Comparison of ENCODE assay signal across 10 cellular contexts in the genomic region with DNA sequence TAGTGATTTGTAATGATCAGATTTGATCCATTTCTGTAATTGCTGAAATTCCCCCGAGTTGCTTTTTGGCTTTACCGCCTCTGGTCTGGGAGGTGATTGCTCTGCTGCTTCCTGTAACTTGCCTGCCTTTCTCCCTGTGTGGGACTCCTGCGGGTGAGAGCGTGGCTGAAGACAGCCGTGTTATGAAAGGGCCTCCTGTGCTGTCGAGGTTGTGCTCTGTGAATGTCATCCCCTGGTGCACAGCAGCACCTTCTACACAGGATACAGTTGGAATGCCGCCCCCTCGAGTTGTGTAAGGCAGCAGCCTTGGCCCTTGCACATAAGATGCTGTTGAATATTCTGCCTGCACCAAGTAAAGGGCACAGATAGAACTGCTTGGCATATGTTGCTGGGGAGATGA. TPM values are rescaled to one million over a fixed set of nuclear protein-coding genes. Genes with fewer than 3 reads are reported as not detected.
DNase-seq lines count a peak whose midpoint lies in the region; ATAC-seq and TF ChIP-seq lines count a peak whose summit lies in the region.
"Had no signal": no experiment of that assay in that cellular context is flagged by ENCODE, and none has a peak within 500 bp of the region (broad histone marks: within the 10 kb centered on the region; RNA-seq: fewer than 3 reads in every experiment).

No MANE protein-coding gene starts in this region.

- WGBS in right lobe of liver (ENCODE audit: insufficient coverage, low coverage, low lambda C conversion rate, missing lambda C conversion rate) = 20% methylated on average over 4 of the region's 8 CpGs
- WGBS in transverse colon (ENCODE audit: low coverage in 1 of 2), 2 donors = 69 to 75% methylated on average over 7 to 8 of the region's 8 CpGs

- peaks cover 61 to 89% (median 82%) of the 10 kb centered on the region in 3 donors for H3K4me1 Mint-ChIP-seq in CD8-positive, alpha-beta memory T cell
- H3K4me1 Mint-ChIP-seq in activated naive CD4-positive, alpha-beta T cell treated with anti-CD3 and anti-CD28 coated beads, Interleukin-2, amount 50 U/mL, for 24 hours = peaks cover 85% of the 10 kb centered on the region

- H3K36me3 ChIP-seq in CD8-positive, alpha-beta memory T cell (ENCODE audit: insufficient read depth, low read length) = peaks cover 39% of the 10 kb centered on the region
- peaks cover 4 to 69% (median 29%) of the 10 kb centered on the region in 4 donors for H3K36me3 ChIP-seq in right lobe of liver
- H3K36me3 ChIP-seq in transverse colon = peaks cover 0 to 29% (median 7%) of the 10 kb centered on the region in 4 donors

- TF ChIP-seq EP300 in transverse colon (IDR thresholded peaks at IDR 0.05; ENCODE audit: low read depth) = no peak

- no peak for TF ChIP-seq CTCF in right lobe of liver (IDR thresholded peaks at IDR 0.05)
- TF ChIP-seq CTCF in transverse colon (IDR thresholded peaks at IDR 0.05) = no peak

- no peaks in the 10 kb centered on the region for H3K27me3 ChIP-seq in CD8-positive, alpha-beta memory T cell (ENCODE audit: insufficient read depth, low read length, poor library complexity, severe bottlenecking)
- H3K27me3 ChIP-seq in right lobe of liver = no peaks in the 10 kb centered on the region
- H3K27me3 ChIP-seq in transverse colon = no peaks in the 10 kb centered on the region

- CTCF ChIA-PET in CD8-positive, alpha-beta memory T cell (lab: Charles Lee) = no interaction called here

- peaks cover 0 to 89% (median 8%) of the 10 kb centered on the region in 3 donors for H3K36me3 Mint-ChIP-seq in CD8-positive, alpha-beta memory T cell
- H3K36me3 Mint-ChIP-seq in activated naive CD4-positive, alpha-beta T cell treated with anti-CD3 and anti-CD28 coated beads, Interleukin-2, amount 50 U/mL, for 24 hours = peaks cover 18% of the 10 kb centered on the region

- no peaks in the 10 kb centered on the region for H3K9me3 Mint-ChIP-seq in CD8-positive, alpha-beta memory T cell
- no peaks in the 10 kb centered on the region for H3K9me3 Mint-ChIP-seq in activated naive CD4-positive, alpha-beta T cell treated with anti-CD3 and anti-CD28 coated beads, Interleukin-2, amount 50 U/mL, for 24 hours

- intact Hi-C loops in right lobe of liver (cut with DNase I) (loop anchor here in 1 of 2 donors (10.0 kb wide), 1 partner anchor 59 kb away; no protein-coding TSS in a partner anchor), transverse colon (cut with DNase I; ENCODE audit: low total_unique reads) (no loop called here)

- no peak for TF ChIP-seq POLR2A in right lobe of liver (IDR thresholded peaks at IDR 0.05)
- TF ChIP-seq POLR2A in transverse colon (IDR thresholded peaks at IDR 0.05) = no peak

- H3K4me3 Mint-ChIP-seq in CD8-positive, alpha-beta memory T cell = peak overlapping the region; percentile 8 to 66 (median 42)
- peak overlapping the region; percentile 78 for H3K4me3 Mint-ChIP-seq in activated naive CD4-positive, alpha-beta T cell treated with anti-CD3 and anti-CD28 coated beads, Interleukin-2, amount 50 U/mL, for 24 hours

- in situ Hi-C loops in transverse colon (cut with MboI; ENCODE audit: low pct_ligation_motif_present in 1 of 4, low pct_unique_long_range_greater_than_20kb in 1 of 4, low sequenced_read_pairs in 3 of 4) = no loop called here

- POLR2A ChIA-PET in CD8-positive, alpha-beta memory T cell (lab: Charles Lee) = no interaction called here

- peak overlapping the region; percentile 16 for H3K4me3 ChIP-seq in CD8-positive, alpha-beta memory T cell (ENCODE audit: low read length)
- H3K4me3 ChIP-seq in right lobe of liver = no peak overlapping the region
- H3K4me3 ChIP-seq in transverse colon = no peak overlapping the region

- peaks cover 54% of the 10 kb centered on the region for H3K4me1 ChIP-seq in CD8-positive, alpha-beta memory T cell (ENCODE audit: insufficient read depth, low read length)
- peaks cover 0 to 32% (median 7%) of the 10 kb centered on the region in 4 donors for H3K4me1 ChIP-seq in right lobe of liver
- H3K4me1 ChIP-seq in transverse colon = peaks cover 7 to 49% (median 26%) of the 10 kb centered on the region in 4 donors

- peaks cover 0 to 1% of the 10 kb centered on the region in 2 donors for H3K27me3 Mint-ChIP-seq in CD8-positive, alpha-beta memory T cell
- no peaks in the 10 kb centered on the region for H3K27me3 Mint-ChIP-seq in activated naive CD4-positive, alpha-beta T cell treated with anti-CD3 and anti-CD28 coated beads, Interleukin-2, amount 50 U/mL, for 24 hours

- no peaks in the 10 kb centered on the region for H3K9me3 ChIP-seq in CD8-positive, alpha-beta memory T cell (ENCODE audit: low read length)
- H3K9me3 ChIP-seq in right lobe of liver (no peaks in the 10 kb centered on the region), transverse colon (no peaks in the 10 kb centered on the region)

- no peak overlapping the region for H3K27ac ChIP-seq in CD8-positive, alpha-beta memory T cell (ENCODE audit: low read depth, low read length)
- H3K27ac ChIP-seq in right lobe of liver = no peak overlapping the region
- H3K27ac ChIP-seq in transverse colon = no peak overlapping the region
- H3K27ac ChIP-seq: HL-60 had no signal

- ATAC-seq in right lobe of liver = peak; percentile 18 to 48 (median 36)

- no peak for DNase-seq in CD8-positive, alpha-beta memory T cell
- peak; percentile 49 for DNase-seq in MV-4-11 (lab: John Stamatoyannopoulos, UW)
- DNase-seq in right lobe of liver = peak in 2 of 3 donors; percentile 38 to 50
- no peak for DNase-seq in mucosa of gallbladder (ENCODE audit: low spot score)
- no peak for DNase-seq in SKM-1 (lab: John Stamatoyannopoulos, UW; ENCODE audit: unreplicated experiment)
- DNase-seq in transverse colon = no peak
- DNase-seq in NCI-H2171 (lab: John Stamatoyannopoulos, UW) = no peak
- DNase-seq: DMS79 had no signal

- H3K27ac Mint-ChIP-seq in CD8-positive, alpha-beta memory T cell = peak overlapping the region; percentile 52 to 88 (median 70)
- peak overlapping the region; percentile 89 for H3K27ac Mint-ChIP-seq in activated naive CD4-positive, alpha-beta T cell treated with anti-CD3 and anti-CD28 coated beads, Interleukin-2, amount 50 U/mL, for 24 hours

RNA-seq across cellular contexts. Expression of a gene that starts 5.9 kb away (rescaled TPM):
- 100 to 1,000 TPM; 309 to 311 TPM for total RNA-seq in CD8-positive, alpha-beta memory T cell
- 542 TPM for polyA plus RNA-seq in CD8-positive, alpha-beta memory T cell
- total RNA-seq in right lobe of liver (1,000 to 10,000 TPM in 1 of 6 experiments, 100 to 1,000 TPM in 5; 398 to 1,176 (median 518) TPM), mucosa of gallbladder (344 TPM), transverse colon (100 to 1,000 TPM; 117 to 312 (median 256) TPM)

Comparison
In these comparisons a context has a peak if more than half of its experiments do, and no peak if none do; other contexts are left out.
1. DNase-seq: peak in MV-4-11 (single experiment) and right lobe of liver (2 of 3); none in CD8-positive, alpha-beta memory T cell (0 of 5), mucosa of gallbladder (single experiment), SKM-1 (single experiment), transverse colon (single experiment) and NCI-H2171 (single experiment).